1 cellular context compared by ENCODE assay signal in the genomic region with DNA sequence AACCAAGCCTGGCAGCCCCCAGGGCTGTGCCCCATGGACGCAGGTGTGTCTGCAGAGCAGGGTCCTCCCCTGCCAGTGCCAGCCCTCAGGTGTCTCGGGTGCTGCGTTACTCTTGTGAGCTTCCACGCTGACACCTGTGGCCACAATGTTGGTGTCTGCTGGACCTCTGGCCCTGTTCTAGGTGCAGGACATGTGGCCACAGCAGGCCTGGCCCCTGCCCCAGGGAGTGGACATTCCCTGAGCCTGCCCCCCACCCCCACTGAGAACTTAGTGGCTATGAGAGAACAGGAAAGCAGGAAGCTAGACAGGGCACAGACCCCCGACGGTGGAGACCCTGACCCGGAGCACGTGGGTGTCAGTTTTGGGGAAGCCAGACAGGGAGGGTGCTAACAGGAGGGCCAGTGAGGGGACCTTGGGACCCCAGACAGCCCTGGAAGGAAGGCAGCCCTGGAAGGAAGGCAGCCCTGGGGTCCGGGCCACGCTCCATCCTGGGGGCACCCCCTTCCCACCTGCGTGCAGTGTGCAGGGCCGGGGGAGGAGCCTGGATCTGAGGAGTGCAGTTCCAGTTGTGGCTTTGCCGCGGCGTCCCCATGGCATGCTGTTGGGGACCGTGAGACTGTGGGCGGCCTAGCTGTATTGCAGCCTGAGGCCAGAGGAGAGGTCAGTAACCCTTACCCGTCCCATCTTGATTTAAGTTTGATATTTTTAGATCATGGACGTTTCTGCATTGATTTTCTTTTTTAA.
TF ChIP-seq lines count a peak whose summit lies in the region.

No MANE protein-coding gene starts in this region.

TF ChIP-seq in endothelial cell of umbilical vein, 7 proteins besides CTCF, POLR2A, EP300 and RAD21:
- TF ChIP-seq POLR2AphosphoS5 (IDR thresholded peaks at IDR 0.05; ENCODE audit: insufficient read depth, low read depth, low read length): no peak
- TF ChIP-seq EZH2 (IDR thresholded peaks at IDR 0.05; ENCODE audit: borderline replicate concordance, low read depth, low read length, severe bottlenecking): no peak
- TF ChIP-seq, protein P1, sequence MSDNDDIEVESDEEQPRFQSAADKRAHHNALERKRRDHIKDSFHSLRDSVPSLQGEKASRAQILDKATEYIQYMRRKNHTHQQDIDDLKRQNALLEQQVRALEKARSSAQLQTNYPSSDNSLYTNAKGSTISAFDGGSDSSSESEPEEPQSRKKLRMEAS (IDR thresholded peaks at IDR 0.05; ENCODE audit: insufficient read depth, insufficient read length): no peak
- no peak for TF ChIP-seq JUN (IDR thresholded peaks at IDR 0.05; ENCODE audit: borderline replicate concordance, insufficient read depth, insufficient read length, low read depth)
- TF ChIP-seq MYC (IDR thresholded peaks at IDR 0.05; ENCODE audit: low read depth, low read length): no peak
- TF ChIP-seq GATA2 (IDR thresholded peaks at IDR 0.05; ENCODE audit: insufficient read depth, insufficient read length, low read depth, low read length): no peak
- no peak for TF ChIP-seq FOS (IDR thresholded peaks at IDR 0.05; ENCODE audit: borderline replicate concordance, insufficient read depth, low read length)
